In the genomic region with DNA sequence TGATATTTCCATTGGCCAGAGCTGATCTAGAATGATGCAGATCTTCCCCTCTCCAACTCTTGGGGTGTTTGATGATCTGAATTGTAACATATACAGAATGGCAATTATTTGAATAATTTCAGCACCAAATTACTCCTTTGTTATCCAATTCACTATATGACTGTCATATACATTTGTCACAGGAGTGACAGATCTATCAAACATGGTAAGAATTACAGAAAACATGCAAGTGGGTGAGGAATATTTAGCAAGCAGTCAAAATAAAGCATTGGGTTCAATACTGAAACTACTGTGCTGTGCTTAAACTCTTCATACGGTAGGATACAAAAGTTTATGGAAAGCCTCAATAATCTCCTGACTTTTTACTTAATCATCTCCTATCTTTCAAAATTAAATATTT, we compare ENCODE assay signal across 1 cellular context.
TF ChIP-seq lines count a peak whose summit lies in the region.

No MANE protein-coding gene starts in this region.

TF ChIP-seq in neural cell, 6 proteins besides CTCF, POLR2A, EP300 and RAD21 (continued from another document):
- TF ChIP-seq, protein P1, sequence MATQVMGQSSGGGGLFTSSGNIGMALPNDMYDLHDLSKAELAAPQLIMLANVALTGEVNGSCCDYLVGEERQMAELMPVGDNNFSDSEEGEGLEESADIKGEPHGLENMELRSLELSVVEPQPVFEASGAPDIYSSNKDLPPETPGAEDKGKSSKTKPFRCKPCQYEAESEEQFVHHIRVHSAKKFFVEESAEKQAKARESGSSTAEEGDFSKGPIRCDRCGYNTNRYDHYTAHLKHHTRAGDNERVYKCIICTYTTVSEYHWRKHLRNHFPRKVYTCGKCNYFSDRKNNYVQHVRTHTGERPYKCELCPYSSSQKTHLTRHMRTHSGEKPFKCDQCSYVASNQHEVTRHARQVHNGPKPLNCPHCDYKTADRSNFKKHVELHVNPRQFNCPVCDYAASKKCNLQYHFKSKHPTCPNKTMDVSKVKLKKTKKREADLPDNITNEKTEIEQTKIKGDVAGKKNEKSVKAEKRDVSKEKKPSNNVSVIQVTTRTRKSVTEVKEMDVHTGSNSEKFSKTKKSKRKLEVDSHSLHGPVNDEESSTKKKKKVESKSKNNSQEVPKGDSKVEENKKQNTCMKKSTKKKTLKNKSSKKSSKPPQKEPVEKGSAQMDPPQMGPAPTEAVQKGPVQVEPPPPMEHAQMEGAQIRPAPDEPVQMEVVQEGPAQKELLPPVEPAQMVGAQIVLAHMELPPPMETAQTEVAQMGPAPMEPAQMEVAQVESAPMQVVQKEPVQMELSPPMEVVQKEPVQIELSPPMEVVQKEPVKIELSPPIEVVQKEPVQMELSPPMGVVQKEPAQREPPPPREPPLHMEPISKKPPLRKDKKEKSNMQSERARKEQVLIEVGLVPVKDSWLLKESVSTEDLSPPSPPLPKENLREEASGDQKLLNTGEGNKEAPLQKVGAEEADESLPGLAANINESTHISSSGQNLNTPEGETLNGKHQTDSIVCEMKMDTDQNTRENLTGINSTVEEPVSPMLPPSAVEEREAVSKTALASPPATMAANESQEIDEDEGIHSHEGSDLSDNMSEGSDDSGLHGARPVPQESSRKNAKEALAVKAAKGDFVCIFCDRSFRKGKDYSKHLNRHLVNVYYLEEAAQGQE (IDR thresholded peaks at IDR 0.05; ENCODE audit: borderline replicate concordance), result no peak
TF ChIP-seq in neural cell: peak in this region for 1.
